Comparison of ENCODE assay signal across 8 cellular contexts in the genomic region with DNA sequence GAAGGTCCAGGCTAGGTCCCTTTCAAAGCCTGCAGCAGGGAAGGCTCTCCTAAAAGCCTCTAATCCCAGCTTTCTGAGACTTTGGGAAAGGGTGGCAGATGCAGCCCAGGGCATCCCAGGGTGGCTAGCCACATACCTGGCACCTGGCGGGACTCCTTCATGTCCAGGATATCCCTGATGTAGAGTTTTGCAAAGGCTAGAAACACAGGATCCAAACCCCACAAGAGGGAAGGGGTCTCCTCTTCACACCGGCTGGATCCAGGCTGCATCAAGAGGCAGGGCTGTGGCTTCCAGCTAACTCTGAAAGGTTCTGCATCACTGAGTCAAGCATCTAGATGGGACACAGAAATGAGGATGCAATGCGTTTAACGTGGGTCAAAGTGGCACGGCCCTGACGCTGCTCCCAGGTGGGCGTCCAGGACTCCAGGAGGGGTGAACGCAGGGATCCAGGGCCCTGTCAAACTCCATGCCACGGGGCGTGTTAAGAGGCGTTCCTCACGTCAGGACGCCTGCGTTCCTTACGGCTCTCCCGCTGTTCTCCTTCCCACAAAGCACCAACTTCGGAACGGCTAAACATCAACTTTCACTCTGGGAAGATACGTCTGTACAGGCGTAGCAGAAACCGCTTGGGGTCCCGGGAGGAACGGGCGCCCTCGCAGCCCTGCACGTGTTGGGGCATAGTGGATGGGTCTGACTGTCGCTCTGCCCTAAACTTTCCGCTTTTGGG. TPM values are rescaled to one million over a fixed set of nuclear protein-coding genes. Genes with fewer than 3 reads are reported as not detected.
A peak's percentile ranks its signal among the peaks of the same experiment; 100 is the strongest.
DNase-seq lines count a peak whose midpoint lies in the region; ATAC-seq and TF ChIP-seq lines count a peak whose summit lies in the region.

No MANE protein-coding gene starts in this region.

- no peak for TF ChIP-seq CTCF in DOHH2 (IDR thresholded peaks at IDR 0.05; ENCODE audit: low read depth, low read length, poor library complexity, severe bottlenecking)
- no peak for TF ChIP-seq CTCF in glutamatergic neuron (IDR thresholded peaks at IDR 0.05; ENCODE audit: partially characterized antibody, unreplicated experiment)
- TF ChIP-seq CTCF in osteocyte (IDR thresholded peaks at IDR 0.05) = no peak

- peaks cover 2% of the 10 kb centered on the region; the same call in 1 of the 2 replicates for H3F3A ChIP-seq in DOHH2 (ENCODE audit: control insufficient read depth, insufficient read depth)

- peak overlapping the region; percentile 96 for H3K27ac Mint-ChIP-seq in glutamatergic neuron (ENCODE audit: unreplicated experiment)
- H3K27ac Mint-ChIP-seq in osteocyte (ENCODE audit: unreplicated experiment) = peak overlapping the region; percentile 98

- peak; percentile 23 for ATAC-seq in GM21526 (IDR thresholded peaks at IDR 0.05; ENCODE audit: low FRiP score, unreplicated experiment)
- peak; percentile 15 to 20 for ATAC-seq in activated T-cell treated with anti-CD3 and anti-CD28 coated beads, Interleukin-2, amount 50 U/mL, for 4 hours

- H3K36me3 Mint-ChIP-seq in activated T-cell treated with anti-CD3 and anti-CD28 coated beads, Interleukin-2, amount 50 U/mL, for 4 hours (ENCODE audit: insufficient read depth) = peaks cover 11% of the 10 kb centered on the region
- peaks cover 10% of the 10 kb centered on the region for H3K36me3 Mint-ChIP-seq in glutamatergic neuron (ENCODE audit: unreplicated experiment)
- peaks cover 12% of the 10 kb centered on the region for H3K36me3 Mint-ChIP-seq in osteocyte (ENCODE audit: unreplicated experiment)

- no peaks in the 10 kb centered on the region for H3K9me2 ChIP-seq in DOHH2 (replicated peaks; ENCODE audit: control insufficient read depth, low read length)

- H3K79me2 ChIP-seq in DOHH2 (ENCODE audit: control insufficient read depth, low read length) = peaks cover 6% of the 10 kb centered on the region

- peak overlapping the region; percentile 97 for H3K4me3 Mint-ChIP-seq in activated T-cell treated with anti-CD3 and anti-CD28 coated beads, Interleukin-2, amount 50 U/mL, for 4 hours
- peak overlapping the region; percentile 93 for H3K4me3 Mint-ChIP-seq in glutamatergic neuron (ENCODE audit: unreplicated experiment)
- H3K4me3 Mint-ChIP-seq in osteocyte (ENCODE audit: unreplicated experiment) = peak overlapping the region; percentile 82

- no peaks in the 10 kb centered on the region for H3K27me3 Mint-ChIP-seq in activated T-cell treated with anti-CD3 and anti-CD28 coated beads, Interleukin-2, amount 50 U/mL, for 4 hours (ENCODE audit: low read depth)
- no peaks in the 10 kb centered on the region for H3K27me3 Mint-ChIP-seq in glutamatergic neuron (ENCODE audit: unreplicated experiment)
- H3K27me3 Mint-ChIP-seq in osteocyte (ENCODE audit: unreplicated experiment) = no peaks in the 10 kb centered on the region

- no peaks in the 10 kb centered on the region for H3K27me3 ChIP-seq in DOHH2 (ENCODE audit: control insufficient read depth, low read length)
- no peaks in the 10 kb centered on the region for H3K27me3 ChIP-seq in HUES64 (ENCODE audit: insufficient read depth, low read length)

- peak overlapping the region; percentile 74 for H3K4me3 ChIP-seq in DOHH2 (ENCODE audit: low read length)
- H3K4me3 ChIP-seq in HUES64 (ENCODE audit: low read length) = peak overlapping the region; percentile 97

- peaks cover 6% of the 10 kb centered on the region for H3K36me3 ChIP-seq in DOHH2 (ENCODE audit: control insufficient read depth, low read length)
- H3K36me3 ChIP-seq in HUES64 (ENCODE audit: insufficient read depth, low read length) = peaks cover 4% of the 10 kb centered on the region; the same call in 1 of the 2 replicates

- 9% methylated on average over 28 of the region's 28 CpGs for WGBS in HUES64

- H3K4me1 Mint-ChIP-seq in activated T-cell treated with anti-CD3 and anti-CD28 coated beads, Interleukin-2, amount 50 U/mL, for 4 hours (ENCODE audit: low read depth) = peaks cover 52% of the 10 kb centered on the region
- H3K4me1 Mint-ChIP-seq in glutamatergic neuron (ENCODE audit: low read depth, unreplicated experiment) = peaks cover 26% of the 10 kb centered on the region
- H3K4me1 Mint-ChIP-seq in osteocyte (ENCODE audit: unreplicated experiment) = peaks cover 44% of the 10 kb centered on the region

- no peak for DNase-seq in activated T-cell treated with anti-CD3 and anti-CD28 coated beads, Interleukin-2, amount 50 U/mL, for 4 hours
- peak; percentile 28 for DNase-seq in glutamatergic neuron
- no peak for DNase-seq in osteocyte (ENCODE audit: extremely low spot score, unreplicated experiment)
- DNase-seq in HPDE6-E6E7 (ENCODE audit: extremely low spot score) = no peak
- DNase-seq in NCI-H2196 treated with DMSO at 0.1 percent for 48 hours (lab: John Stamatoyannopoulos, UW; ENCODE audit: unreplicated experiment) = no peak

- H4K20me1 ChIP-seq in DOHH2 (ENCODE audit: control insufficient read depth, insufficient read depth, low read depth, low read length) = no peaks in the 10 kb centered on the region

- peak overlapping the region; percentile 69 for H3K4me2 ChIP-seq in DOHH2 (ENCODE audit: low read length)

- H3K27ac ChIP-seq in DOHH2 (ENCODE audit: low read depth, low read length) (peak overlapping the region; percentile 35), HUES64 (ENCODE audit: low read depth, low read length) (peak overlapping the region; percentile 92)

- H3K9me3 Mint-ChIP-seq in activated T-cell treated with anti-CD3 and anti-CD28 coated beads, Interleukin-2, amount 50 U/mL, for 4 hours = peaks cover 6% of the 10 kb centered on the region
- H3K9me3 Mint-ChIP-seq in glutamatergic neuron (ENCODE audit: unreplicated experiment) (no peaks in the 10 kb centered on the region), osteocyte (ENCODE audit: unreplicated experiment) (no peaks in the 10 kb centered on the region)

- H3K9me3 ChIP-seq in DOHH2 (ENCODE audit: control insufficient read depth, insufficient read depth, low read length) (peaks cover 5% of the 10 kb centered on the region; the same call in 1 of the 2 replicates), HUES64 (ENCODE audit: insufficient read depth, low read depth, low read length) (peaks cover 12% of the 10 kb centered on the region)

- H3K4me1 ChIP-seq in DOHH2 (ENCODE audit: control insufficient read depth, low read length) (peaks cover 40% of the 10 kb centered on the region), HUES64 (ENCODE audit: insufficient read depth, low read length) (peaks cover 23% of the 10 kb centered on the region)

- H3K9ac ChIP-seq in HUES64 (ENCODE audit: low read depth, low read length) = peak overlapping the region; percentile 91

RNA-seq across cellular contexts. Expression of a gene that starts 0.5 kb away (rescaled TPM):
- 9.6 TPM for polyA plus RNA-seq in HUES64 (2013, experiment 1 of 2)
- 13.6 TPM for polyA plus RNA-seq in HUES64 (2013, experiment 2 of 2)
- total RNA-seq in activated T-cell treated with anti-CD3 and anti-CD28 coated beads, Interleukin-2, amount 50 U/mL, for 4 hours = 10 to 100 TPM; 10.3 to 12.8 (median 10.4) TPM
- total RNA-seq in glutamatergic neuron (ENCODE audit: unreplicated experiment) (57.1 TPM), osteocyte (21.5 and 21.8 TPM in 2 replicates)

RNA-seq across cellular contexts. Expression of a gene that starts 49.5 kb away (rescaled TPM):
- polyA plus RNA-seq in HUES64 (2013, experiment 1 of 2) = 12.9 TPM
- polyA plus RNA-seq in HUES64 (2013, experiment 2 of 2) = 16.3 TPM
- total RNA-seq in activated T-cell treated with anti-CD3 and anti-CD28 coated beads, Interleukin-2, amount 50 U/mL, for 4 hours = 10 to 100 TPM; 18.8 to 19.8 (median 19.4) TPM
- total RNA-seq in glutamatergic neuron (ENCODE audit: unreplicated experiment) (122 TPM), osteocyte (41.3 and 44.0 TPM in 2 replicates)
